ENCODE assay signal across 31 cellular contexts in the genomic region with DNA sequence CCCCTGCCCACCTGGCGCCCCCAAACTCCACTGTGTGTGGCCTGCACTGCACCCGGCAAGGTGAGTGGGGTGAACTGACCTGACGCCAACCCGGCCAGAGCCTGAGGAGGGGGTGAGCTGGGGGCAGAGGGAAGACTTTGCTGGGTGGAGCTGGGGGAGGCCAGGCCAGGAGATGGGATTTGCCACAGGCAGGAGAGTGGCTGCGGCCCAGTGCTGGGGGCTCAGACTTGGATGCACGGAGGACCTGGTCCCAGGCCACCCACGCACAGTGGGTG. TPM values are rescaled to one million over a fixed set of nuclear protein-coding genes. Genes with fewer than 3 reads are reported as not detected.
"Had no signal": no experiment of that assay in that cellular context is flagged by ENCODE, and none has a peak within 500 bp of the region (broad histone marks: within the 10 kb centered on the region; RNA-seq: fewer than 3 reads in every experiment).

No MANE protein-coding gene starts in this region.

- H3K4me3 ChIP-seq: coronary artery, dorsolateral prefrontal cortex had no signal

- H3K27ac ChIP-seq: brain microvascular endothelial cell, coronary artery, dorsolateral prefrontal cortex, WERI-Rb-1 had no signal

- DNase-seq: activated B cell treated with CpG ODN at 0.5 μM for 24 hours; activated CD4-positive, alpha-beta T cell treated with anti-CD3 and anti-CD28 coated beads for 48 hours; activated CD4-positive, alpha-beta T cell treated with anti-CD3 and anti-CD28 coated beads, Interleukin-2, amount 50 U/mL, for 1 hour; activated CD4-positive, alpha-beta T cell treated with anti-CD3 and anti-CD28 coated beads, Interleukin-2, amount 50 U/mL, for 48 hours; activated CD8-positive, alpha-beta memory T cell treated with anti-CD3 and anti-CD28 coated beads for 24 hours; activated CD8-positive, alpha-beta T cell treated with anti-CD3 and anti-CD28 coated beads for 36 hours; activated effector memory CD4-positive, alpha-beta T cell treated with Interleukin-2 at 50 U/mL for 16 hours; activated gamma-delta T cell treated with Interleukin-2 at 50 U/mL for 16 hours; activated naive CD4-positive, alpha-beta T cell treated with anti-CD3 and anti-CD28 coated beads, Interleukin-2, amount 50 U/mL, for 16 hours; activated naive CD4-positive, alpha-beta T cell treated with Interleukin-2 at 50 U/mL for 16 hours; activated T-cell treated with anti-CD3 and anti-CD28 coated beads, Interleukin-2, amount 50 U/mL, for 4 hours; amniotic stem cell; brain microvascular endothelial cell; dorsolateral prefrontal cortex; effector memory CD4-positive, alpha-beta T cell; endodermal cell; foreskin fibroblast; T-helper 1 cell; T-helper 2 cell; WERI-Rb-1 had no signal

- H3K4me1 Mint-ChIP-seq: activated B cell treated with CpG ODN at 0.5 μM for 24 hours; activated T-helper 17 cell treated with anti-CD3 and anti-CD28 coated beads, Interleukin-2, amount 50 U/mL, for 72 hours; central memory CD8-positive, alpha-beta T cell had no signal

- H3K4me3 Mint-ChIP-seq: activated B cell treated with CpG ODN at 0.5 μM for 24 hours; activated CD8-positive, alpha-beta T cell treated with anti-CD3 and anti-CD28 coated beads for 36 hours; activated naive CD8-positive, alpha-beta T cell; activated T-cell treated with anti-CD3 and anti-CD28 coated beads, Interleukin-2, amount 50 U/mL, for 4 hours; activated T-helper 17 cell treated with anti-CD3 and anti-CD28 coated beads, Interleukin-2, amount 50 U/mL, for 72 hours; central memory CD8-positive, alpha-beta T cell; dendritic cell treated with granulocyte-macrophage colony-stimulating factor and Interleukin-4, amounts not matched to agents 40 ng/mL and 50 ng/mL, for 4 days; endodermal cell had no signal

- FAIRE-seq: astrocyte, bronchial epithelial cell, frontal cortex had no signal

- ATAC-seq: activated CD4-positive, CD25-positive, alpha-beta regulatory T cell treated with anti-CD3 and anti-CD28 coated beads, Interleukin-2, amount 50 U/mL, for 24 hours; activated CD8-positive, alpha-beta T cell treated with anti-CD3 and anti-CD28 coated beads for 36 hours; activated T-cell treated with anti-CD3 and anti-CD28 coated beads, Interleukin-2, amount 50 U/mL, for 4 hours; activated T-helper 17 cell treated with anti-CD3 and anti-CD28 coated beads, Interleukin-2, amount 50 U/mL, for 72 hours had no signal

- H3K27me3 ChIP-seq: brain microvascular endothelial cell, dorsolateral prefrontal cortex had no signal

- H3K9me3 Mint-ChIP-seq: activated B cell treated with CpG ODN at 0.5 μM for 24 hours; activated CD8-positive, alpha-beta T cell treated with anti-CD3 and anti-CD28 coated beads for 36 hours; activated T-cell treated with anti-CD3 and anti-CD28 coated beads, Interleukin-2, amount 50 U/mL, for 4 hours; activated T-helper 17 cell treated with anti-CD3 and anti-CD28 coated beads, Interleukin-2, amount 50 U/mL, for 72 hours; central memory CD8-positive, alpha-beta T cell; dendritic cell treated with granulocyte-macrophage colony-stimulating factor and Interleukin-4, amounts not matched to agents 40 ng/mL and 50 ng/mL, for 4 days; endodermal cell had no signal

- H3K36me3 Mint-ChIP-seq: activated naive CD8-positive, alpha-beta T cell had no signal

- H3K36me3 ChIP-seq: brain microvascular endothelial cell, WERI-Rb-1 had no signal

- H3K27ac Mint-ChIP-seq: activated B cell treated with CpG ODN at 0.5 μM for 24 hours; activated CD8-positive, alpha-beta T cell treated with anti-CD3 and anti-CD28 coated beads for 36 hours; activated naive CD8-positive, alpha-beta T cell; activated T-helper 17 cell treated with anti-CD3 and anti-CD28 coated beads, Interleukin-2, amount 50 U/mL, for 72 hours; dendritic cell treated with granulocyte-macrophage colony-stimulating factor and Interleukin-4, amounts not matched to agents 40 ng/mL and 50 ng/mL, for 4 days; endodermal cell had no signal

- H3K27me3 Mint-ChIP-seq: activated B cell treated with CpG ODN at 0.5 μM for 24 hours; activated CD8-positive, alpha-beta T cell treated with anti-CD3 and anti-CD28 coated beads for 36 hours; activated naive CD8-positive, alpha-beta T cell; activated T-helper 17 cell treated with anti-CD3 and anti-CD28 coated beads, Interleukin-2, amount 50 U/mL, for 72 hours; central memory CD8-positive, alpha-beta T cell had no signal

RNA-seq across cellular contexts. Expression of a gene that starts 17.8 kb away (rescaled TPM):
- total RNA-seq: activated B cell treated with CpG ODN at 0.5 μM for 24 hours; activated CD8-positive, alpha-beta T cell treated with anti-CD3 and anti-CD28 coated beads for 36 hours; activated T-cell treated with anti-CD3 and anti-CD28 coated beads, Interleukin-2, amount 50 U/mL, for 4 hours; activated T-helper 17 cell treated with anti-CD3 and anti-CD28 coated beads, Interleukin-2, amount 50 U/mL, for 72 hours; endodermal cell; epithelial cell of proximal tubule; esophagus mucosa had no signal
